9 cellular contexts compared by ENCODE assay signal in genomic region chr3:11567516-11568467, GRCh38.
DNase-seq lines count a peak whose midpoint lies in the region; ATAC-seq, FAIRE-seq and TF ChIP-seq lines count a peak whose summit lies in the region.
"Had no signal": no experiment of that assay in that cellular context is flagged by ENCODE, and none has a peak within 500 bp of the region (broad histone marks: within the 10 kb centered on the region; RNA-seq: fewer than 3 reads in every experiment).

No MANE protein-coding gene starts in this region.

- FAIRE-seq in HTR-8/SVneo (lab: Jason Lieb, UNC) (peak; percentile 93), GM19239 (lab: Jason Lieb, UNC) (no peak)

- WGBS in body of pancreas, 2 donors, result 88 to 89% methylated on average over 22 to 27 of the region's 27 CpGs
- WGBS in testis, 2 donors, result 80 to 85% methylated on average over 19 to 27 of the region's 27 CpGs

- H3K4me1 ChIP-seq in body of pancreas (no peaks in the 10 kb centered on the region), left lung (peaks cover 0 to 29% of the 10 kb centered on the region in 2 donors), testis (peaks cover 18% of the 10 kb centered on the region)

- H3K4me3 ChIP-seq in body of pancreas, result no peak overlapping the region
- H3K4me3 ChIP-seq in left lung, result no peak overlapping the region
- no peak overlapping the region for H3K4me3 ChIP-seq in testis

- DNase-seq in HTR-8/SVneo (ENCODE audit: insufficient read length, low spot score), result peak; percentile 79
- no peak for DNase-seq in body of pancreas
- DNase-seq in left lung, result no peak
- no peak for DNase-seq in testis
- no peak for DNase-seq in GM19239 (ENCODE audit: insufficient read length, low spot score)
- DNase-seq: cerebellar nuclear complex had no signal

- TF ChIP-seq CTCF in body of pancreas (IDR thresholded peaks at IDR 0.05) (no peak), left lung (IDR thresholded peaks at IDR 0.05) (no peak), testis (IDR thresholded peaks at IDR 0.05) (no peak)

- H3K36me3 ChIP-seq in body of pancreas (replicated peaks in 1 of 2; ENCODE audit: insufficient read depth in 1 of 2, low read depth in 2 of 2) (peaks cover 0 to 8% of the 10 kb centered on the region in 2 donors), left lung (peaks cover 0 to 41% of the 10 kb centered on the region in 2 donors), testis (ENCODE audit: low read depth, missing control alignments) (no peaks in the 10 kb centered on the region)

- intact Hi-C loops in body of pancreas (cut with DNase I) (no loop called here), left lung (cut with DNase I) (no loop called here), testis (cut with DNase I; ENCODE audit: low total_unique reads) (no loop called here)

- TF ChIP-seq POLR2A in body of pancreas (IDR thresholded peaks at IDR 0.05), result no peak
- no peak for TF ChIP-seq POLR2A in testis (IDR thresholded peaks at IDR 0.05)

- peak overlapping the region; percentile 1 to 70 (median 60) for H3K27ac ChIP-seq in body of pancreas
- H3K27ac ChIP-seq in left lung, result peak overlapping the region; percentile 73 to 85
- peak overlapping the region; percentile 51 to 74 for H3K27ac ChIP-seq in testis

- H3K9me3 ChIP-seq in body of pancreas (no peaks in the 10 kb centered on the region), left lung (no peaks in the 10 kb centered on the region), testis (no peaks in the 10 kb centered on the region)

- ATAC-seq in body of pancreas, result peak; percentile 18
- peak; percentile 7 for ATAC-seq in left lung
- no peak for ATAC-seq in HG02852 (IDR thresholded peaks at IDR 0.05; ENCODE audit: unreplicated experiment)
- no peak for ATAC-seq in GM18498 (IDR thresholded peaks at IDR 0.05; ENCODE audit: unreplicated experiment)
- ATAC-seq in HG02938 (IDR thresholded peaks at IDR 0.05; ENCODE audit: unreplicated experiment), result no peak

- H3K27me3 ChIP-seq in body of pancreas (no peaks in the 10 kb centered on the region), left lung (no peaks in the 10 kb centered on the region), testis (no peaks in the 10 kb centered on the region)

Comparison
In these comparisons a context has a peak if more than half of its experiments do, and no peak if none do; other contexts are left out.
1. ATAC-seq: peak in body of pancreas (single experiment) and left lung (single experiment); none in HG02852 (single experiment), GM18498 (single experiment) and HG02938 (single experiment).
2. Peak in every context shown above with its lines, with median percentiles within 50 percentile points of each other: H3K27ac ChIP-seq.